Comparison of ENCODE assay signal across 1 cellular context in genomic region chr13:21675095-21676007, GRCh38.
TF ChIP-seq lines count a peak whose summit lies in the region.

No MANE protein-coding gene starts in this region.

TF ChIP-seq in HEK293, 187 proteins besides CTCF, POLR2A, EP300 and RAD21 (continued from another document and continues in another):
- TF ChIP-seq ZNF362 (tag by site-specific recombination; IDR thresholded peaks at IDR 0.05) (no peak), ZNF677 (tag by site-specific recombination; IDR thresholded peaks at IDR 0.05) (no peak), IKZF3 (tag by site-specific recombination; IDR thresholded peaks at IDR 0.05) (peak; percentile 66), ZNF645 (tag by site-specific recombination; IDR thresholded peaks at IDR 0.05) (no peak), SP2 (tag by site-specific recombination; IDR thresholded peaks at IDR 0.05) (peak; percentile 26), ZNF221 (tag by site-specific recombination; IDR thresholded peaks at IDR 0.05; ENCODE audit: borderline replicate concordance) (no peak), ZBTB26 (tag by site-specific recombination; optimal IDR thresholded peaks at IDR 0.05) (peak; percentile 62), ZNF341 (tag by site-specific recombination; IDR thresholded peaks at IDR 0.05; ENCODE audit: low read depth) (peak; percentile 63), ZNF335 (tag by site-specific recombination; conservative IDR thresholded peaks at IDR 0.05) (no peak), HIC1 (tag by site-specific recombination; IDR thresholded peaks at IDR 0.05) (no peak), ZNF155 (tag by site-specific recombination; IDR thresholded peaks at IDR 0.05) (no peak), ZNF114 (tag by site-specific recombination; IDR thresholded peaks at IDR 0.05) (no peak), KLF7 (tag by site-specific recombination; IDR thresholded peaks at IDR 0.05; ENCODE audit: borderline replicate concordance) (no peak; the same call in 1 of the 2 replicates), ZIC2 (tag by site-specific recombination; IDR thresholded peaks at IDR 0.05) (peak; percentile 98), WT1 (tag by site-specific recombination; IDR thresholded peaks at IDR 0.05) (no peak), ZBTB10 (tag by site-specific recombination; IDR thresholded peaks at IDR 0.05) (no peak), MEIS1 (CRISPR knock-in tag; IDR thresholded peaks at IDR 0.05; ENCODE audit: borderline replicate concordance) (no peak), KLF17 (tag by site-specific recombination; IDR thresholded peaks at IDR 0.05) (peak; percentile 85), ZNF670 (tag by site-specific recombination; IDR thresholded peaks at IDR 0.05; ENCODE audit: low read depth) (no peak), ZNF302 (tag by site-specific recombination; IDR thresholded peaks at IDR 0.05; ENCODE audit: low read depth) (no peak), ZNF394 (tag by site-specific recombination; IDR thresholded peaks at IDR 0.05; ENCODE audit: borderline replicate concordance) (no peak), TRIM28 (IDR thresholded peaks at IDR 0.05; ENCODE audit: borderline replicate concordance, low read length) (no peak), MYNN (tag by site-specific recombination; IDR thresholded peaks at IDR 0.05; ENCODE audit: borderline replicate concordance) (no peak), SCRT1 (tag by site-specific recombination; IDR thresholded peaks at IDR 0.05; ENCODE audit: borderline replicate concordance) (no peak), YY1 (tag by site-specific recombination; IDR thresholded peaks at IDR 0.05) (no peak), PATZ1 (tag by site-specific recombination; IDR thresholded peaks at IDR 0.05) (0 out of 2 replicates have a peak, but pooled peaks have one; percentile 28), ZNF488 (tag by site-specific recombination; IDR thresholded peaks at IDR 0.05) (peak; percentile 51; the same call in 1 of the 2 replicates), ZBTB49 (tag by site-specific recombination; IDR thresholded peaks at IDR 0.05; ENCODE audit: low read depth) (no peak), KLF9 (tag by site-specific recombination; IDR thresholded peaks at IDR 0.05; ENCODE audit: low read depth) (0 out of 2 replicates have a peak, but pooled peaks have one; percentile 23), ZNF449 (tag by site-specific recombination; IDR thresholded peaks at IDR 0.05) (no peak), ZNF664 (tag by site-specific recombination; IDR thresholded peaks at IDR 0.05) (no peak), ZNF513 (tag by site-specific recombination; IDR thresholded peaks at IDR 0.05) (no peak), HOXD13 (CRISPR knock-in tag; IDR thresholded peaks at IDR 0.05; ENCODE audit: borderline replicate concordance) (no peak), FEZF1 (tag by site-specific recombination; IDR thresholded peaks at IDR 0.05) (no peak; the same call in 1 of the 2 replicates), ZSCAN4 (tag by site-specific recombination; IDR thresholded peaks at IDR 0.05) (peak; percentile 42; the same call in 1 of the 2 replicates), ZSCAN18 (tag by site-specific recombination; IDR thresholded peaks at IDR 0.05) (no peak)
